ENCODE assay signal across 17 cellular contexts in the genomic region with DNA sequence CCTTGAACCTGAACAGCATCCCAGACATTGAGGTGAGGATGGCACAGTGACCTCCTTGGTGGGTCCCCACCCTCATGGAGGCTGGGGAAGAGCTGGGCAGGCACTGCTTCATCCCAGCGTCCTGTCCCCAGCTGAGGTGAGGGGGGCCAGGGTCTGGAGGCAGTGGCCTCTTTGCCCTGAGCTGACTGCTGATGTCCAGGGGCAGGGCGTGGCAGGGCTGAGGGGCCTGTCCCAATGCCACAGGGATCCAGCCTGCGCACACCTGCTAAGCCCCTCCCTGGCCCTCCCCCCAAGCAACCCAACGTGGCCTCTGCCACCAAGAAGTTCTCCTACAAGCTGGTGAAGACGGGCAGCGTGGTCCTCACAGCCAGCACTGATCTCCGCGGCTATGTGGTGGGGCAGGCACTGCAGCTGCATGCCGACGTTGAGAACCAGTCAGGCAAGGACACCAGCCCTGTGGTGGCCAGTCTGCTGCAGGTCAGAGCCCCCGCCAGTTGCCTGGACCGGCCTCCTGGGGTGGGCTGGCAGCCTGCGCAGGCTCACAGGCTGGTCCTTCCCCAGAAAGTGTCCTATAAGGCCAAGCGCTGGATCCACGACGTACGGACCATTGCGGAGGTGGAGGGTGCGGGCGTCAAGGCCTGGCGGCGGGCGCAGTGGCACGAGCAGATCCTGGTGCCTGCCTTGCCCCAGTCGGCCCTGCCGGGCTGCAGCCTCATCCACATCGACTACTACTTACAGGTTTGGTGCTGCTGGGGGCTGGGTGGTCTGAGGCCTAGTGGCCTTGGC. TPM values are rescaled to one million over a fixed set of nuclear protein-coding genes. Genes with fewer than 3 reads are reported as not detected.
DNase-seq lines count a peak whose midpoint lies in the region; ATAC-seq, FAIRE-seq and TF ChIP-seq lines count a peak whose summit lies in the region.
"Had no signal": no experiment of that assay in that cellular context is flagged by ENCODE, and none has a peak within 500 bp of the region (broad histone marks: within the 10 kb centered on the region; RNA-seq: fewer than 3 reads in every experiment).

No MANE protein-coding gene starts in this region.

- intact Hi-C loops in K562 (cut with micrococcal nuclease) = no loop called here
- intact Hi-C loops in lower lobe of right lung (cut with DNase I) = no loop called here

- H3K9me3 ChIP-seq in K562 (replicated peaks; ENCODE audit: control insufficient read depth, insufficient read depth, low read depth, low read length) (no peaks in the 10 kb centered on the region), lower lobe of right lung (no peaks in the 10 kb centered on the region)
- H3K9me3 ChIP-seq: testis had no signal

- BruUV-seq in K562 (replicated peaks; lab: Mats Ljungman, UMichigan) = no TSS peak

- 95% methylated on average over 23 of the region's 27 CpGs for WGBS in K562 (ENCODE audit: insufficient coverage, low coverage, missing lambda C conversion rate)

- H3K27me3 ChIP-seq in K562 (ENCODE audit: control insufficient read depth in 2 of 2, insufficient read depth in 2 of 2, low read length in 2 of 2) (no peaks in the 10 kb centered on the region), lower lobe of right lung (ENCODE audit: low read depth) (no peaks in the 10 kb centered on the region)
- H3K27me3 ChIP-seq: testis had no signal

- TF ChIP-seq CTCF in K562 (IDR thresholded peaks at IDR 0.05 in 2 of 3, conservative IDR thresholded peaks at IDR 0.05 in 1 of 3; ENCODE audit: insufficient read depth in 2 of 3, low read depth in 1 of 3, low read length in 3 of 3) = no peak
- TF ChIP-seq CTCF in lower lobe of right lung (IDR thresholded peaks at IDR 0.05) = no peak
- no peak for TF ChIP-seq CTCF in type B pancreatic cell (conservative IDR thresholded peaks at IDR 0.05)

- ATAC-seq in K562 (no peak), lower lobe of right lung (no peak), HG02642 (IDR thresholded peaks at IDR 0.05; ENCODE audit: poor library complexity, unreplicated experiment) (no peak)
- ATAC-seq: activated naive CD8-positive, alpha-beta T cell treated with anti-CD3 and anti-CD28 coated beads, Interleukin-2, amount 50 U/mL, for 24 hours; natural killer cell; Panc1 had no signal

- DNase-seq in activated T-cell treated with anti-CD3 and anti-CD28 coated beads, Interleukin-2, amount 50 U/mL, for 24 hours = no peak
- DNase-seq in activated T-cell treated with anti-CD3 and anti-CD28 coated beads, Interleukin-2, amount 50 U/mL, for 1 hour = no peak
- DNase-seq in K562 (ENCODE audit: extremely low read depth in 1 of 4, low spot score in 3 of 4) (no peak), lower lobe of right lung (no peak), type B pancreatic cell (ENCODE audit: extremely low spot score, unreplicated experiment) (no peak), NCI-H748 treated with DMSO at 0.1 percent for 48 hours (lab: John Stamatoyannopoulos, UW) (no peak)
- DNase-seq in activated CD8-positive, alpha-beta memory T cell treated with anti-CD3 and anti-CD28 coated beads, Interleukin-2, amount 50 U/mL, for 4 hours = no peak
- DNase-seq: activated naive CD8-positive, alpha-beta T cell treated with anti-CD3 and anti-CD28 coated beads, Interleukin-2, amount 50 U/mL, for 24 hours; caudate nucleus; natural killer cell; NCI-H146; NCI-H774; testis had no signal

- peaks cover 26% of the 10 kb centered on the region for H3K79me2 ChIP-seq in K562 (ENCODE audit: control insufficient read depth, insufficient read depth, low read length)

- peaks cover 21 to 61% of the 10 kb centered on the region in 2 experiments; a peak in 4 of 5 replicates for H3K4me1 ChIP-seq in K562 (replicated peaks in 1 of 2; ENCODE audit: control insufficient read depth in 2 of 2, insufficient read depth in 2 of 2, low read length in 2 of 2)
- peaks cover 49% of the 10 kb centered on the region for H3K4me1 ChIP-seq in lower lobe of right lung

- TF ChIP-seq EP300 in K562 (IDR thresholded peaks at IDR 0.05; ENCODE audit: low read length) = no peak

- in situ Hi-C loops in K562 (cut with MboI) = no loop called here

- no peaks in the 10 kb centered on the region for H3K27me3 Mint-ChIP-seq in activated T-cell treated with anti-CD3 and anti-CD28 coated beads, Interleukin-2, amount 50 U/mL, for 24 hours
- H3K27me3 Mint-ChIP-seq in type B pancreatic cell = no peaks in the 10 kb centered on the region
- H3K27me3 Mint-ChIP-seq: activated naive CD8-positive, alpha-beta T cell treated with anti-CD3 and anti-CD28 coated beads, Interleukin-2, amount 50 U/mL, for 24 hours had no signal

- no peak overlapping the region for H3K4me3 Mint-ChIP-seq in activated T-cell treated with anti-CD3 and anti-CD28 coated beads, Interleukin-2, amount 50 U/mL, for 24 hours
- H3K4me3 Mint-ChIP-seq in type B pancreatic cell = no peak overlapping the region
- H3K4me3 Mint-ChIP-seq: activated naive CD8-positive, alpha-beta T cell treated with anti-CD3 and anti-CD28 coated beads, Interleukin-2, amount 50 U/mL, for 24 hours; natural killer cell had no signal

- no peak for TF ChIP-seq RAD21 in K562 (CRISPR knock-in tag; conservative IDR thresholded peaks at IDR 0.05 in 1 of 2, IDR thresholded peaks at IDR 0.05 in 1 of 2)

- H3K36me3 Mint-ChIP-seq in activated T-cell treated with anti-CD3 and anti-CD28 coated beads, Interleukin-2, amount 50 U/mL, for 24 hours (ENCODE audit: low read depth) = peaks cover 52% of the 10 kb centered on the region
- H3K36me3 Mint-ChIP-seq in type B pancreatic cell = no peaks in the 10 kb centered on the region
- H3K36me3 Mint-ChIP-seq: natural killer cell had no signal

- H3K9ac ChIP-seq in K562 (ENCODE audit: insufficient read depth in 1 of 2, low read depth in 2 of 2, low read length in 2 of 2) = peak overlapping the region in 1 of 2 experiments; percentile 77; a peak in 2 of 4 replicates

- no peak for FAIRE-seq in K562 (lab: Jason Lieb, UNC)
- FAIRE-seq: D721Med had no signal

- H3K27ac ChIP-seq in K562 (ENCODE audit: extremely low read depth, low read depth, low read length) (no peak overlapping the region), lower lobe of right lung (peak overlapping the region; percentile 91)
- H3K27ac ChIP-seq: testis had no signal

- H2AFZ ChIP-seq in K562 (ENCODE audit: low read depth, low read length) = no peak overlapping the region

- H3K4me3 ChIP-seq in K562 (no peak overlapping the region), lower lobe of right lung (no peak overlapping the region)
- H3K4me3 ChIP-seq: lung, testis had no signal

- H4K20me1 ChIP-seq in K562 (replicated peaks; ENCODE audit: control insufficient read depth, insufficient read depth, low read length) = no peaks in the 10 kb centered on the region; the same call in 1 of the 2 replicates

- peak overlapping the region; percentile 67 for H3K27ac Mint-ChIP-seq in activated T-cell treated with anti-CD3 and anti-CD28 coated beads, Interleukin-2, amount 50 U/mL, for 24 hours
- H3K27ac Mint-ChIP-seq in type B pancreatic cell = peak overlapping the region; percentile 99
- H3K27ac Mint-ChIP-seq: activated naive CD8-positive, alpha-beta T cell treated with anti-CD3 and anti-CD28 coated beads, Interleukin-2, amount 50 U/mL, for 24 hours; natural killer cell had no signal

- POLR2A ChIA-PET in K562 (lab: Yijun Ruan, JAX) = interaction anchor here (0.5 kb wide), 1 partner anchor 1610 kb away, joined by 3 read pairs; no protein-coding TSS in a partner anchor

- no peak overlapping the region for H3K4me2 ChIP-seq in K562 (ENCODE audit: insufficient read depth, low read length)

- peaks cover 47% of the 10 kb centered on the region; the same call in 2 of the 3 replicates for H3K36me3 ChIP-seq in K562 (ENCODE audit: control insufficient read depth, insufficient read depth, low read length)
- H3K36me3 ChIP-seq in lower lobe of right lung = peaks cover 43% of the 10 kb centered on the region

- H3K4me1 Mint-ChIP-seq in activated T-cell treated with anti-CD3 and anti-CD28 coated beads, Interleukin-2, amount 50 U/mL, for 24 hours (ENCODE audit: low read depth) = peaks cover 39% of the 10 kb centered on the region
- H3K4me1 Mint-ChIP-seq in type B pancreatic cell (ENCODE audit: unreplicated experiment) = peaks cover 14% of the 10 kb centered on the region

- CTCF ChIA-PET in K562 (lab: Yijun Ruan, JAX; ENCODE audit: low intra/inter-chr PET ratio) = no interaction called here

- peaks cover 6% of the 10 kb centered on the region for H3K9me1 ChIP-seq in K562 (ENCODE audit: control insufficient read depth, insufficient read depth, low read length)

- no peak; the same call in 1 of the 2 replicates for TF ChIP-seq POLR2A in K562 (conservative IDR thresholded peaks at IDR 0.05)

- no peaks in the 10 kb centered on the region for H3K9me3 Mint-ChIP-seq in activated T-cell treated with anti-CD3 and anti-CD28 coated beads, Interleukin-2, amount 50 U/mL, for 24 hours
- no peaks in the 10 kb centered on the region for H3K9me3 Mint-ChIP-seq in type B pancreatic cell
- H3K9me3 Mint-ChIP-seq: activated naive CD8-positive, alpha-beta T cell treated with anti-CD3 and anti-CD28 coated beads, Interleukin-2, amount 50 U/mL, for 24 hours; natural killer cell had no signal

RNA-seq across cellular contexts. Expression of a gene that starts 4.9 kb away (rescaled TPM):
- 167 and 212 TPM in 2 replicates for total RNA-seq in K562 (2011; cell fraction: chromatin; rRNA removed; ENCODE audit: low replicate concordance)
- 102 and 111 TPM in 2 replicates for total RNA-seq in K562 (2011; cell fraction: nucleolus; rRNA removed)
- total RNA-seq in K562 (2011; cell fraction: nucleoplasm; rRNA removed) = 119 and 135 TPM in 2 replicates
- 63.8 and 69.8 TPM in 2 replicates for total RNA-seq in K562 (2014; rRNA removed)
- total RNA-seq in K562 (2014; rRNA removed; fragmentation: Illumina TruSeq; extraction: Trizol) = 25.6 and 31.9 TPM in 2 replicates
- total RNA-seq in K562 (2015; rRNA removed; fragmentation: Illumina TruSeq; extraction: Trizol) = 41.4 and 42.8 TPM in 2 replicates
- total RNA-seq in K562 (2021) = 76.0 and 80.3 TPM in 2 replicates
- 26.9 and 31.3 TPM in 2 replicates for polyA plus RNA-seq in K562 (2011; rRNA removed)
- polyA plus RNA-seq in K562 (2011; cell fraction: cytosol; rRNA removed) = 24.1 and 49.2 TPM in 2 replicates
- 85.2 and 132 TPM in 2 replicates for polyA plus RNA-seq in K562 (2011; cell fraction: nucleus; rRNA removed)
- polyA plus RNA-seq in K562 (2012) = 38.1 and 40.2 TPM in 2 replicates
- 36.4 and 44.9 TPM in 2 replicates for polyA plus RNA-seq in K562 (2014; fragmentation: Illumina TruSeq; extraction: Trizol)
- polyA plus RNA-seq in K562 (2014; fragmentation: Nextera tagmentation; extraction: Ambion mirVana) = 1 to 10 TPM; 2.2 to 3.8 TPM
- 48.9 and 59.2 TPM in 2 replicates for polyA plus RNA-seq in K562 (2014; rRNA removed)
- 46.2 and 56.3 TPM in 2 replicates for polyA minus RNA-seq in K562 (2011; rRNA and poly(A)+ RNA removed)
- polyA minus RNA-seq in K562 (2011; cell fraction: cytosol; rRNA and poly(A)+ RNA removed) = 46.2 and 48.9 TPM in 2 replicates
- polyA minus RNA-seq in K562 (2011; cell fraction: nucleus; rRNA and poly(A)+ RNA removed) = 35.8 and 47.0 TPM in 2 replicates
- 73.5 TPM for total RNA-seq in lower lobe of right lung
- 99.8 and 111 TPM in 2 replicates for total RNA-seq in type B pancreatic cell (ENCODE audit: low replicate concordance)

RNA-seq across cellular contexts. Expression of a gene that starts 8.4 kb away (rescaled TPM):
- total RNA-seq in K562 (2011; cell fraction: chromatin; rRNA removed; ENCODE audit: low replicate concordance) = 63.1 and 259 TPM in 2 replicates
- total RNA-seq in K562 (2011; cell fraction: nucleolus; rRNA removed) = 190 and 191 TPM in 2 replicates
- 87.1 and 99.6 TPM in 2 replicates for total RNA-seq in K562 (2011; cell fraction: nucleoplasm; rRNA removed)
- total RNA-seq in K562 (2014; rRNA removed) = 33.7 and 37.2 TPM in 2 replicates
- total RNA-seq in K562 (2014; rRNA removed; fragmentation: Illumina TruSeq; extraction: Trizol) = 4.1 and 5.8 TPM in 2 replicates
- 10.4 and 14.9 TPM in 2 replicates for total RNA-seq in K562 (2015; rRNA removed; fragmentation: Illumina TruSeq; extraction: Trizol)
- 32.2 and 32.5 TPM in 2 replicates for total RNA-seq in K562 (2021)
- 24.5 and 34.0 TPM in 2 replicates for polyA plus RNA-seq in K562 (2011; rRNA removed)
- 36.0 and 79.6 TPM in 2 replicates for polyA plus RNA-seq in K562 (2011; cell fraction: cytosol; rRNA removed)
- 220 and 374 TPM in 2 replicates for polyA plus RNA-seq in K562 (2011; cell fraction: nucleus; rRNA removed)
- 26.1 and 37.6 TPM in 2 replicates for polyA plus RNA-seq in K562 (2012)
- 18.6 and 24.3 TPM in 2 replicates for polyA plus RNA-seq in K562 (2014; fragmentation: Illumina TruSeq; extraction: Trizol)
- polyA plus RNA-seq in K562 (2014; fragmentation: Nextera tagmentation; extraction: Ambion mirVana) = under 1 TPM; 0.21 to 0.63 TPM
- 45.3 and 47.0 TPM in 2 replicates for polyA plus RNA-seq in K562 (2014; rRNA removed)
- polyA minus RNA-seq in K562 (2011; rRNA and poly(A)+ RNA removed) = 9.5 and 12.2 TPM in 2 replicates
- 14.6 and 18.9 TPM in 2 replicates for polyA minus RNA-seq in K562 (2011; cell fraction: cytosol; rRNA and poly(A)+ RNA removed)
- polyA minus RNA-seq in K562 (2011; cell fraction: nucleus; rRNA and poly(A)+ RNA removed) = 40.5 and 60.7 TPM in 2 replicates
- 71.0 TPM for total RNA-seq in lower lobe of right lung
- total RNA-seq in type B pancreatic cell (ENCODE audit: low replicate concordance) = 46.4 and 96.6 TPM in 2 replicates

RNA-seq across cellular contexts. Expression of a gene that starts 23.6 kb away (rescaled TPM):
- total RNA-seq in K562 (2011; cell fraction: chromatin; rRNA removed; ENCODE audit: low replicate concordance) = 64.8 and 136 TPM in 2 replicates
- total RNA-seq in K562 (2011; cell fraction: nucleolus; rRNA removed) = 82.2 and 86.9 TPM in 2 replicates
- total RNA-seq in K562 (2011; cell fraction: nucleoplasm; rRNA removed) = 72.2 and 86.4 TPM in 2 replicates
- 71.7 and 91.1 TPM in 2 replicates for total RNA-seq in K562 (2014; rRNA removed)
- 25.8 and 29.0 TPM in 2 replicates for total RNA-seq in K562 (2014; rRNA removed; fragmentation: Illumina TruSeq; extraction: Trizol)
- total RNA-seq in K562 (2015; rRNA removed; fragmentation: Illumina TruSeq; extraction: Trizol) = 53.8 and 54.1 TPM in 2 replicates
- 80.9 and 86.7 TPM in 2 replicates for total RNA-seq in K562 (2021)
- 38.8 and 44.0 TPM in 2 replicates for polyA plus RNA-seq in K562 (2011; rRNA removed)
- polyA plus RNA-seq in K562 (2011; cell fraction: cytosol; rRNA removed) = 44.8 and 62.0 TPM in 2 replicates
- 169 and 210 TPM in 2 replicates for polyA plus RNA-seq in K562 (2011; cell fraction: nucleus; rRNA removed)
- polyA plus RNA-seq in K562 (2012) = 34.1 and 42.5 TPM in 2 replicates
- 33.6 and 44.3 TPM in 2 replicates for polyA plus RNA-seq in K562 (2014; fragmentation: Illumina TruSeq; extraction: Trizol)
- 1 to 10 TPM; 1.0 to 2.4 TPM for polyA plus RNA-seq in K562 (2014; fragmentation: Nextera tagmentation; extraction: Ambion mirVana)
- 71.0 and 71.7 TPM in 2 replicates for polyA plus RNA-seq in K562 (2014; rRNA removed)
- 13.9 and 22.3 TPM in 2 replicates for polyA minus RNA-seq in K562 (2011; rRNA and poly(A)+ RNA removed)
- polyA minus RNA-seq in K562 (2011; cell fraction: cytosol; rRNA and poly(A)+ RNA removed) = 23.8 and 30.1 TPM in 2 replicates
- 27.6 and 35.2 TPM in 2 replicates for polyA minus RNA-seq in K562 (2011; cell fraction: nucleus; rRNA and poly(A)+ RNA removed)
- total RNA-seq in lower lobe of right lung = 15.2 TPM
- total RNA-seq in type B pancreatic cell (ENCODE audit: low replicate concordance) = 41.7 and 45.3 TPM in 2 replicates

RNA-seq across cellular contexts. Expression of a gene that starts 35.2 kb away (rescaled TPM):
- 207 and 328 TPM in 2 replicates for total RNA-seq in K562 (2011; cell fraction: chromatin; rRNA removed; ENCODE audit: low replicate concordance)
- 176 and 183 TPM in 2 replicates for total RNA-seq in K562 (2011; cell fraction: nucleolus; rRNA removed)
- 193 and 208 TPM in 2 replicates for total RNA-seq in K562 (2011; cell fraction: nucleoplasm; rRNA removed)
- 49.7 and 54.8 TPM in 2 replicates for total RNA-seq in K562 (2014; rRNA removed)
- total RNA-seq in K562 (2014; rRNA removed; fragmentation: Illumina TruSeq; extraction: Trizol) = 25.5 and 31.8 TPM in 2 replicates
- total RNA-seq in K562 (2015; rRNA removed; fragmentation: Illumina TruSeq; extraction: Trizol) = 30.8 and 31.4 TPM in 2 replicates
- 53.0 and 54.0 TPM in 2 replicates for total RNA-seq in K562 (2021)
- polyA plus RNA-seq in K562 (2011; rRNA removed) = 56.1 and 64.2 TPM in 2 replicates
- polyA plus RNA-seq in K562 (2011; cell fraction: cytosol; rRNA removed) = 42.3 and 50.6 TPM in 2 replicates
- polyA plus RNA-seq in K562 (2011; cell fraction: nucleus; rRNA removed) = 337 and 348 TPM in 2 replicates
- polyA plus RNA-seq in K562 (2012) = 32.2 and 49.3 TPM in 2 replicates
- polyA plus RNA-seq in K562 (2014; fragmentation: Illumina TruSeq; extraction: Trizol) = 37.1 and 41.3 TPM in 2 replicates
- 10 to 100 TPM; 13.9 to 21.4 TPM for polyA plus RNA-seq in K562 (2014; fragmentation: Nextera tagmentation; extraction: Ambion mirVana)
- 65.5 and 68.6 TPM in 2 replicates for polyA plus RNA-seq in K562 (2014; rRNA removed)
- polyA minus RNA-seq in K562 (2011; rRNA and poly(A)+ RNA removed) = 24.1 and 28.0 TPM in 2 replicates
- polyA minus RNA-seq in K562 (2011; cell fraction: cytosol; rRNA and poly(A)+ RNA removed) = 10.1 and 16.2 TPM in 2 replicates
- polyA minus RNA-seq in K562 (2011; cell fraction: nucleus; rRNA and poly(A)+ RNA removed) = 42.9 and 65.3 TPM in 2 replicates
- total RNA-seq in lower lobe of right lung = 28.4 TPM
- 33.8 and 45.8 TPM in 2 replicates for total RNA-seq in type B pancreatic cell (ENCODE audit: low replicate concordance)
